In the genomic region with DNA sequence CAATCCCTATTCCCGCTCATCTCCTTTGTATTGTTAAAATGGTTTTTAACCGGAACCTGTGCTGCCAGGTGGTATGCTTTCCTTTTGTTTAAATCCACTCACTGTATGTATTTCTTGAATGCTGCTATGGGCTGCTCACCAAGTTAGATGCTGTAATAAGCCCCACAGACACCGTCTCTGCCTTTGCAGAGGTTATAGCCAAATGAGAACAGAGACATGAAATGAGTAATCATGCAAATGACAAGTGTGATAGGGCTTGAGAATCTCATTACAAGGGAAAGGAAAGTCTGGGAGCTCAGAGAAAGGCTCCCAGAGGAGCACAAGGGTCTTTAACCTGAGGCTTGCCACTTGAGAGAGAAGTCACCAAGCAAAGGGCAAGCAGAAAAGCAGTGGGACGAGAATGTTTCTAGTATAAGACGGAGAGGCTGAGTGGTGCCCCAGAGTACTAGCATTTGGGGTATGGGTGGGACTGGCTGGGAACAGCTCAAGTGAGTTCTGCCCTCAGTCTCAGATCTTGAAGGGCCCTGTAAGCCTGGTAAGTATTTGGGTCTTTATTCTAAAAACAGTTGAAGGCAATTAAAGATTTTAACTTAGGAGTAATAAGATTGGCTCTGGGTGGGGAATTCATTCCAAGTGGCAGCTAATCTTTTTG, we compare ENCODE assay signal across 13 cellular contexts.
A peak's percentile ranks its signal among the peaks of the same experiment; 100 is the strongest.
DNase-seq lines count a peak whose midpoint lies in the region; ATAC-seq lines count a peak whose summit lies in the region.
"Had no signal": no experiment of that assay in that cellular context is flagged by ENCODE, and none has a peak within 500 bp of the region (broad histone marks: within the 10 kb centered on the region; RNA-seq: fewer than 3 reads in every experiment).

No MANE protein-coding gene starts in this region.

- H2BK5ac ChIP-seq in mesenchymal stem cell (ENCODE audit: low read depth, low read length, poor library complexity, severe bottlenecking) = no peak overlapping the region

- H3K79me1 ChIP-seq in mesenchymal stem cell (replicated peaks; ENCODE audit: low read length, poor library complexity, severe bottlenecking) = no peaks in the 10 kb centered on the region

- peaks cover 1% of the 10 kb centered on the region for H3K4me1 ChIP-seq in mesenchymal stem cell (ENCODE audit: control insufficient read depth, insufficient read depth, low read depth, low read length)
- H3K4me1 ChIP-seq: HAP-1, Peyer's patch had no signal

- H2AFZ ChIP-seq in mesenchymal stem cell (ENCODE audit: low read depth, low read length) = no peak overlapping the region

- no peak overlapping the region for H2BK12ac ChIP-seq in mesenchymal stem cell (ENCODE audit: low read length in 2 of 2)

- no peak overlapping the region for H3K4me3 ChIP-seq in mesenchymal stem cell (ENCODE audit: insufficient read depth in 1 of 2, low read depth in 1 of 2, low read length in 2 of 2)
- H3K4me3 ChIP-seq: HAP-1, Peyer's patch had no signal

- no peaks in the 10 kb centered on the region for H3K36me3 ChIP-seq in mesenchymal stem cell (ENCODE audit: control insufficient read depth in 1 of 2, insufficient read depth in 2 of 2, low read depth in 1 of 2, low read length in 2 of 2)
- H3K36me3 ChIP-seq: HAP-1, Peyer's patch had no signal

- WGBS in mesenchymal stem cell = 92% methylated on average over 5 of the region's 5 CpGs

- H3K9me3 ChIP-seq in mesenchymal stem cell (ENCODE audit: control insufficient read depth, low read length) = no peaks in the 10 kb centered on the region
- H3K9me3 ChIP-seq: HAP-1, Peyer's patch had no signal

- intact Hi-C loops in posterior vena cava (cut with DNase I) = no loop called here

- H4K8ac ChIP-seq in mesenchymal stem cell (ENCODE audit: low read length) = no peak overlapping the region

- no peak overlapping the region for H2BK120ac ChIP-seq in mesenchymal stem cell (ENCODE audit: low read depth, low read length)

- ATAC-seq in GM18909 (IDR thresholded peaks at IDR 0.05; ENCODE audit: poor library complexity, unreplicated experiment) (peak; percentile 68), HG02571 (IDR thresholded peaks at IDR 0.05; ENCODE audit: unreplicated experiment) (peak; percentile 74), HG03469 (IDR thresholded peaks at IDR 0.05; ENCODE audit: unreplicated experiment) (peak; percentile 71)
- ATAC-seq: activated CD8-positive, alpha-beta T cell treated with anti-CD3 and anti-CD28 coated beads for 36 hours had no signal

- H3K23ac ChIP-seq in mesenchymal stem cell (ENCODE audit: low read length in 2 of 2) = no peak overlapping the region

- peak overlapping the region in 1 of 2 experiments; percentile 51 for H3K4ac ChIP-seq in mesenchymal stem cell (ENCODE audit: low read depth in 1 of 2, low read length in 2 of 2)

- H3K27ac ChIP-seq in mesenchymal stem cell (ENCODE audit: low read length, poor library complexity, severe bottlenecking) = no peak overlapping the region
- H3K27ac ChIP-seq: Peyer's patch had no signal

- H2BK15ac ChIP-seq in mesenchymal stem cell (ENCODE audit: low read depth, poor library complexity, severe bottlenecking) = no peak overlapping the region

- no peaks in the 10 kb centered on the region for H3K27me3 ChIP-seq in mesenchymal stem cell (ENCODE audit: control insufficient read depth in 1 of 2, insufficient read depth in 1 of 2, low read length in 2 of 2)
- H3K27me3 ChIP-seq: Peyer's patch had no signal

- DNase-seq in mesenchymal stem cell (no peak), cerebellar nuclear complex (lab: John Stamatoyannopoulos, UW) (no peak), posterior vena cava (ENCODE audit: low spot score) (no peak), NK-92 (lab: John Stamatoyannopoulos, UW; ENCODE audit: unreplicated experiment) (no peak)
- DNase-seq: activated CD8-positive, alpha-beta T cell treated with anti-CD3 and anti-CD28 coated beads for 36 hours; CD8-positive, alpha-beta memory T cell; NCI-H1694; Peyer's patch; stimulated activated CD4-positive, alpha-beta T cell treated with anti-CD3 and anti-CD28 coated beads, Interleukin-4, amount 100 ng/mL, for 4 hours had no signal

- no peak overlapping the region for H3K4me2 ChIP-seq in mesenchymal stem cell (ENCODE audit: low read length, poor library complexity, severe bottlenecking)

- no peak overlapping the region for H2AK5ac ChIP-seq in mesenchymal stem cell (ENCODE audit: low read length, severe bottlenecking)

- H4K91ac ChIP-seq in mesenchymal stem cell (ENCODE audit: low read length) = peak overlapping the region; percentile 27

- no peak overlapping the region for H3K9ac ChIP-seq in mesenchymal stem cell (ENCODE audit: low read length)

- no peak overlapping the region for H3K18ac ChIP-seq in mesenchymal stem cell (ENCODE audit: low read depth in 1 of 2, low read length in 2 of 2)

- no peak overlapping the region for H3K14ac ChIP-seq in mesenchymal stem cell (ENCODE audit: low read length in 2 of 2)
